Comparison of ENCODE assay signal across 8 cellular contexts in the genomic region with DNA sequence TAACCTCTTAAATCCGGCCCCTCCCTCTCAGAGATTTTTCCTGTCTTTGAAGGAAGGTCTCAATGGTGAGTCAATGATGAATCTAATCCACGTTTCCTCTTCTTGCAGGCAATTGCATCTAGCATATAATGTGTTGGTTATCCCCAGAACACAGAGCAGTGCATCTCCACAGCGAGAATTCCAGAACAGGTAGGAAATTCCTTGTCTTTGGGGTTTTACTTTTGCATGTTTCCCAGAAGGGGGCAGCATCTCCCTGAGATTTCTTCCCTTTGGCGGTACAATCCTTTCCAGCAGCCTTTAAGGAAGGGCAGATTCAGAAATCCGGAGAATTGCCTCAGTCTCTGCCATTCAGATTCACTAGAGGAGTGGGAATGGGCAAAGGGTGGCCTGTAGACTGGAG.
DNase-seq lines count a peak whose midpoint lies in the region; ATAC-seq and TF ChIP-seq lines count a peak whose summit lies in the region.

No MANE protein-coding gene starts in this region.

- H3K4me1 Mint-ChIP-seq in type B pancreatic cell (ENCODE audit: unreplicated experiment): peaks cover 5% of the 10 kb centered on the region
- H3K4me1 Mint-ChIP-seq in CD8-positive, alpha-beta T cell (ENCODE audit: low read depth): no peaks in the 10 kb centered on the region

- H3K36me3 Mint-ChIP-seq in type B pancreatic cell: peaks cover 4% of the 10 kb centered on the region
- no peaks in the 10 kb centered on the region for H3K36me3 Mint-ChIP-seq in CD8-positive, alpha-beta T cell

- POLR2A ChIA-PET in CD8-positive, alpha-beta T cell (lab: Charles Lee): no interaction called here

- H3K9me2 ChIP-seq in DOHH2 (replicated peaks; ENCODE audit: control insufficient read depth, low read length) (no peaks in the 10 kb centered on the region), Loucy (replicated peaks; ENCODE audit: low read depth, low read length) (no peaks in the 10 kb centered on the region)

- H3K27ac ChIP-seq in DOHH2 (ENCODE audit: low read depth, low read length): no peak overlapping the region
- H3K27ac ChIP-seq in CD8-positive, alpha-beta T cell (ENCODE audit: low read depth, low read length): no peak overlapping the region

- H3K4me2 ChIP-seq in DOHH2 (ENCODE audit: low read length): no peak overlapping the region
- H3K4me2 ChIP-seq in Loucy (ENCODE audit: low read depth, low read length, poor library complexity, severe bottlenecking): no peak overlapping the region

- H3K4me3 Mint-ChIP-seq in type B pancreatic cell: no peak overlapping the region
- H3K4me3 Mint-ChIP-seq in CD8-positive, alpha-beta T cell: no peak overlapping the region

- H3F3A ChIP-seq in DOHH2 (ENCODE audit: control insufficient read depth, insufficient read depth) (no peaks in the 10 kb centered on the region), Loucy (ENCODE audit: low read depth) (no peaks in the 10 kb centered on the region)

- H3K9me3 Mint-ChIP-seq in type B pancreatic cell: no peaks in the 10 kb centered on the region
- H3K9me3 Mint-ChIP-seq in CD8-positive, alpha-beta T cell: no peaks in the 10 kb centered on the region

- CTCF ChIA-PET in CD8-positive, alpha-beta T cell (lab: Charles Lee): no interaction called here

- H3K9me3 ChIP-seq in DOHH2 (ENCODE audit: control insufficient read depth, insufficient read depth, low read length): no peaks in the 10 kb centered on the region
- H3K9me3 ChIP-seq in Loucy (ENCODE audit: insufficient read depth, low read depth, low read length): no peaks in the 10 kb centered on the region
- H3K9me3 ChIP-seq in CD8-positive, alpha-beta T cell (ENCODE audit: low read length): no peaks in the 10 kb centered on the region

- peak; percentile 69 for TF ChIP-seq CTCF in DOHH2 (IDR thresholded peaks at IDR 0.05; ENCODE audit: low read depth, low read length, poor library complexity, severe bottlenecking)
- TF ChIP-seq CTCF in Loucy (conservative IDR thresholded peaks at IDR 0.05; ENCODE audit: low read length): peak; percentile 73
- TF ChIP-seq CTCF in type B pancreatic cell (conservative IDR thresholded peaks at IDR 0.05): peak; percentile 84
- no peak for TF ChIP-seq CTCF in CD8-positive, alpha-beta T cell (IDR thresholded peaks at IDR 0.05)

- H4K20me1 ChIP-seq in DOHH2 (ENCODE audit: control insufficient read depth, insufficient read depth, low read depth, low read length) (no peaks in the 10 kb centered on the region), Loucy (ENCODE audit: insufficient read depth, low read length, poor library complexity, severe bottlenecking) (no peaks in the 10 kb centered on the region)

- peaks cover 54% of the 10 kb centered on the region for H3K27me3 Mint-ChIP-seq in type B pancreatic cell
- peaks cover 5% of the 10 kb centered on the region for H3K27me3 Mint-ChIP-seq in CD8-positive, alpha-beta T cell (ENCODE audit: low read depth)

- ATAC-seq in HG03139 (IDR thresholded peaks at IDR 0.05; ENCODE audit: unreplicated experiment) (no peak), GM18858 (IDR thresholded peaks at IDR 0.05; ENCODE audit: unreplicated experiment) (no peak)
- ATAC-seq in CD8-positive, alpha-beta T cell: no peak

- H3K4me3 ChIP-seq in DOHH2 (ENCODE audit: low read length) (no peak overlapping the region), Loucy (ENCODE audit: low read length, poor library complexity, severe bottlenecking) (no peak overlapping the region)
- no peak overlapping the region for H3K4me3 ChIP-seq in CD8-positive, alpha-beta T cell (ENCODE audit: low read depth, low read length)

- H3K36me3 ChIP-seq in DOHH2 (ENCODE audit: control insufficient read depth, low read length) (no peaks in the 10 kb centered on the region), Loucy (ENCODE audit: insufficient read depth, low read length) (no peaks in the 10 kb centered on the region)
- no peaks in the 10 kb centered on the region for H3K36me3 ChIP-seq in CD8-positive, alpha-beta T cell (ENCODE audit: insufficient read depth, low read length)

- no peak overlapping the region for H3K27ac Mint-ChIP-seq in type B pancreatic cell
- H3K27ac Mint-ChIP-seq in CD8-positive, alpha-beta T cell: no peak overlapping the region

- H3K79me2 ChIP-seq in DOHH2 (ENCODE audit: control insufficient read depth, low read length) (no peaks in the 10 kb centered on the region), Loucy (ENCODE audit: insufficient read depth, low read length) (no peaks in the 10 kb centered on the region)

- H3K27me3 ChIP-seq in DOHH2 (ENCODE audit: control insufficient read depth, low read length) (no peaks in the 10 kb centered on the region), Loucy (ENCODE audit: insufficient read depth, low read length, poor library complexity, severe bottlenecking) (no peaks in the 10 kb centered on the region)
- H3K27me3 ChIP-seq in CD8-positive, alpha-beta T cell (ENCODE audit: insufficient read depth, low read length): no peaks in the 10 kb centered on the region

- no peak overlapping the region for H3K9ac ChIP-seq in Loucy (ENCODE audit: low read depth, low read length, poor library complexity, severe bottlenecking)

- no peak overlapping the region for H2AFZ ChIP-seq in Loucy (ENCODE audit: low read length)

- DNase-seq in astrocyte of the hippocampus (ENCODE audit: low read depth, low spot score) (peak; percentile 78), iPS-NIHi7 (ENCODE audit: extremely low spot score) (peak; percentile 71), type B pancreatic cell (ENCODE audit: extremely low spot score, unreplicated experiment) (no peak)
- DNase-seq in CD8-positive, alpha-beta T cell: no peak

- H3K4me1 ChIP-seq in DOHH2 (ENCODE audit: control insufficient read depth, low read length) (no peaks in the 10 kb centered on the region), Loucy (ENCODE audit: insufficient read depth, low read length, poor library complexity, severe bottlenecking) (no peaks in the 10 kb centered on the region)
- H3K4me1 ChIP-seq in CD8-positive, alpha-beta T cell (ENCODE audit: insufficient read depth, low read length): no peaks in the 10 kb centered on the region

- intact Hi-C loops in CD8-positive, alpha-beta T cell (cut with DNase I, micrococcal nuclease): no loop called here

Comparison
In these comparisons a context has a peak if more than half of its experiments do, and no peak if none do; other contexts are left out.
1. DNase-seq: peak in astrocyte of the hippocampus (single experiment) and iPS-NIHi7 (single experiment); none in type B pancreatic cell (single experiment) and CD8-positive, alpha-beta T cell (0 of 7).